ENCODE assay signal across 8 cellular contexts in genomic region chr7:23474098-23474828, GRCh38. TPM values are rescaled to one million over a fixed set of nuclear protein-coding genes. Genes with fewer than 3 reads are reported as not detected.
DNase-seq lines count a peak whose midpoint lies in the region; ATAC-seq and TF ChIP-seq lines count a peak whose summit lies in the region.

No MANE protein-coding gene starts in this region.

- peaks cover 4 to 56% (median 29%) of the 10 kb centered on the region in 4 donors for H3K27me3 ChIP-seq in liver (ENCODE audit: control insufficient read depth in 4 of 4, insufficient read depth in 4 of 4, low read length in 3 of 4)

- ATAC-seq in GM18858 (IDR thresholded peaks at IDR 0.05; ENCODE audit: unreplicated experiment) (peak; percentile 57), HG02970 (IDR thresholded peaks at IDR 0.05; ENCODE audit: low FRiP score, unreplicated experiment) (peak; percentile 67)
- peak; percentile 95 for ATAC-seq in stimulated activated effector memory CD8-positive, alpha-beta T cell treated with anti-CD3 and anti-CD28 coated beads, Interleukin-12 subunit alpha, Interleukin-12 subunit beta, amount 100 ng/mL, for 72 hours

- H3K4me1 ChIP-seq in liver (ENCODE audit: control insufficient read depth in 4 of 4, insufficient read depth in 4 of 4, low read length in 3 of 4) = peaks cover 8 to 23% (median 22%) of the 10 kb centered on the region in 4 donors

- H3K4me3 ChIP-seq in liver (ENCODE audit: low read depth in 1 of 3, low read length in 3 of 3) = peak overlapping the region in 1 of 3 donors; percentile 46

- no peaks in the 10 kb centered on the region for H3K36me3 Mint-ChIP-seq in chondrocyte (ENCODE audit: low read depth)
- peaks cover 18% of the 10 kb centered on the region for H3K36me3 Mint-ChIP-seq in stimulated activated effector memory CD8-positive, alpha-beta T cell treated with anti-CD3 and anti-CD28 coated beads, Interleukin-12 subunit alpha, Interleukin-12 subunit beta, amount 100 ng/mL, for 72 hours

- H3K9me3 Mint-ChIP-seq in chondrocyte (ENCODE audit: low read depth) = no peaks in the 10 kb centered on the region
- H3K9me3 Mint-ChIP-seq in stimulated activated effector memory CD8-positive, alpha-beta T cell treated with anti-CD3 and anti-CD28 coated beads, Interleukin-12 subunit alpha, Interleukin-12 subunit beta, amount 100 ng/mL, for 72 hours = no peaks in the 10 kb centered on the region

- H3K36me3 ChIP-seq in liver (ENCODE audit: control insufficient read depth in 4 of 4, insufficient read depth in 3 of 4, low read depth in 1 of 4, low read length in 3 of 4) = no peaks in the 10 kb centered on the region

- 2% methylated on average over 65 of the region's 65 CpGs for WGBS in liver

- no peak overlapping the region for H3K27ac ChIP-seq in liver (ENCODE audit: low read depth in 1 of 2, low read length in 2 of 2)

- H3K9me3 ChIP-seq in liver (ENCODE audit: control insufficient read depth in 4 of 4, low read length in 3 of 4) = peaks cover 0 to 4% (median under 1%) of the 10 kb centered on the region in 4 donors

- peaks cover 2% of the 10 kb centered on the region for H3K27me3 Mint-ChIP-seq in chondrocyte (ENCODE audit: low read depth)

- peak overlapping the region; percentile 82 for H3K27ac Mint-ChIP-seq in chondrocyte (ENCODE audit: unreplicated experiment)
- H3K27ac Mint-ChIP-seq in stimulated activated effector memory CD8-positive, alpha-beta T cell treated with anti-CD3 and anti-CD28 coated beads, Interleukin-12 subunit alpha, Interleukin-12 subunit beta, amount 100 ng/mL, for 72 hours = no peak overlapping the region

- H3K9ac ChIP-seq in liver (ENCODE audit: low read depth in 1 of 2, low read length in 2 of 2) = no peak overlapping the region

- DNase-seq in AG09319 (ENCODE audit: extremely low read depth, low read depth) = peak; percentile 75
- peak; percentile 99 for DNase-seq in NCI-H146 (lab: John Stamatoyannopoulos, UW)
- peak in 3 of 5 donors; percentile 16 to 94 (median 29) for DNase-seq in T-helper 1 cell
- peak; percentile 98 for DNase-seq in chondrocyte (ENCODE audit: low spot score)
- peak; percentile 51 to 83 for DNase-seq in stimulated activated effector memory CD8-positive, alpha-beta T cell treated with anti-CD3 and anti-CD28 coated beads, Interleukin-12 subunit alpha, Interleukin-12 subunit beta, amount 100 ng/mL, for 72 hours (ENCODE audit: low spot score in 2 of 2)

- TF ChIP-seq RAD21 in liver (IDR thresholded peaks at IDR 0.05) = no peak

- TF ChIP-seq CTCF in AG09319 (IDR thresholded peaks at IDR 0.05; ENCODE audit: low read depth, low read length) (no peak), chondrocyte (IDR thresholded peaks at IDR 0.05) (no peak), liver (IDR thresholded peaks at IDR 0.05; ENCODE audit: low read depth, low read length, missing input control) (no peak)

- H3K4me3 Mint-ChIP-seq in chondrocyte (ENCODE audit: unreplicated experiment) = peak overlapping the region; percentile 91
- peak overlapping the region; percentile 67 for H3K4me3 Mint-ChIP-seq in stimulated activated effector memory CD8-positive, alpha-beta T cell treated with anti-CD3 and anti-CD28 coated beads, Interleukin-12 subunit alpha, Interleukin-12 subunit beta, amount 100 ng/mL, for 72 hours

- peaks cover 28% of the 10 kb centered on the region for H3K4me1 Mint-ChIP-seq in chondrocyte (ENCODE audit: low read depth)
- peaks cover 19% of the 10 kb centered on the region for H3K4me1 Mint-ChIP-seq in stimulated activated effector memory CD8-positive, alpha-beta T cell treated with anti-CD3 and anti-CD28 coated beads, Interleukin-12 subunit alpha, Interleukin-12 subunit beta, amount 100 ng/mL, for 72 hours

TF ChIP-seq in liver, 16 proteins besides CTCF, POLR2A, EP300 and RAD21:
- TF ChIP-seq JUND (IDR thresholded peaks at IDR 0.05) (no peak), MAX (IDR thresholded peaks at IDR 0.05) (no peak), FOXA1 (IDR thresholded peaks at IDR 0.05) (no peak), FOXA2 (IDR thresholded peaks at IDR 0.05) (no peak), YY1 (IDR thresholded peaks at IDR 0.05) (no peak), REST (IDR thresholded peaks at IDR 0.05) (no peak), SP1 (IDR thresholded peaks at IDR 0.05) (peak; percentile 20), GABPA (IDR thresholded peaks at IDR 0.05 in 1 of 2, conservative IDR thresholded peaks at IDR 0.05 in 1 of 2) (no peak), HNF4A (conservative IDR thresholded peaks at IDR 0.05) (peak; percentile 47 to 70), ATF3 (IDR thresholded peaks at IDR 0.05) (no peak)

RNA-seq across cellular contexts. Expression of gene IGF2BP3, which starts 4.0 kb away (rescaled TPM):
- total RNA-seq in chondrocyte = 47.9 to 55.4 TPM (median 53.0 TPM) in 3 replicates
- 10 to 100 TPM in 1 of 2 donors, under 1 TPM in 1; 0.17 to 28.4 TPM for total RNA-seq in liver
- under 1 TPM in 1 of 2 donors, not detected in 1; 0.23 TPM for polyA plus RNA-seq in liver

RNA-seq across cellular contexts. Expression of gene TRA2A, which starts 57.5 kb away (rescaled TPM):
- total RNA-seq in chondrocyte (58.3 to 93.2 TPM (median 60.9 TPM) in 3 replicates), liver (10 to 100 TPM; 19.2 to 25.9 TPM)
- 10 to 100 TPM; 13.7 to 24.3 TPM for polyA plus RNA-seq in liver

Comparison
In these comparisons a context has a peak if more than half of its experiments do, and no peak if none do; other contexts are left out.
1. DNase-seq: peak in every context shown above with its lines; median percentile 99 in NCI-H146; 98 in chondrocyte; 75 in AG09319; 67 in stimulated activated effector memory CD8-positive, alpha-beta T cell treated with anti-CD3 and anti-CD28 coated beads, Interleukin-12 subunit alpha, Interleukin-12 subunit beta, amount 100 ng/mL, for 72 hours; 29 in T-helper 1 cell.